1 cellular context compared by ENCODE assay signal in the genomic region with DNA sequence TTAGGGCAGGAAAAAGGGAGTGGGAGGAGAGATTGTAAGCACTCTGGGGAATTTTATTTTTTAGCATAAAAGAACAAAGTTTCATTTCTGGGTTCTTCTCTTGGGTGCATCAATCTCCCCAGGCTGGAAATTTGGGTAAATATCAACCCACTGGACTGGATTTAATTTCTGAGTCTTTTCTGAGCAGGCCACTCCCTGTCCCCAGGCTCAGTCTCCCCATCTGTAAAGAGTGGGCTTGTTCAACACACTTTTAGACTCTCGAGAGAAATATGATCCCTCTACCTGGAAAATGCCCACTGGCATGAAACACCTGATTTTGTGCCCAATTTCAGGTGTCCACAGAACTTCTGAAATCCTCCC.
TF ChIP-seq lines count a peak whose summit lies in the region.

No MANE protein-coding gene starts in this region.

TF ChIP-seq in GM12878, 131 proteins besides CTCF, POLR2A, EP300 and RAD21:
- TF ChIP-seq PRDM15 (CRISPR knock-in tag; IDR thresholded peaks at IDR 0.05): no peak
- TF ChIP-seq HDAC2 (IDR thresholded peaks at IDR 0.05): no peak
- TF ChIP-seq USF1 (IDR thresholded peaks at IDR 0.05; ENCODE audit: borderline replicate concordance, extremely low read length, insufficient read depth, low read depth, low read length): no peak
- TF ChIP-seq MTA2 (IDR thresholded peaks at IDR 0.05; ENCODE audit: low read depth): no peak
- TF ChIP-seq SMC3 (IDR thresholded peaks at IDR 0.05; ENCODE audit: borderline replicate concordance, low read length): no peak
